Comparison of ENCODE assay signal across 1 cellular context in the genomic region with DNA sequence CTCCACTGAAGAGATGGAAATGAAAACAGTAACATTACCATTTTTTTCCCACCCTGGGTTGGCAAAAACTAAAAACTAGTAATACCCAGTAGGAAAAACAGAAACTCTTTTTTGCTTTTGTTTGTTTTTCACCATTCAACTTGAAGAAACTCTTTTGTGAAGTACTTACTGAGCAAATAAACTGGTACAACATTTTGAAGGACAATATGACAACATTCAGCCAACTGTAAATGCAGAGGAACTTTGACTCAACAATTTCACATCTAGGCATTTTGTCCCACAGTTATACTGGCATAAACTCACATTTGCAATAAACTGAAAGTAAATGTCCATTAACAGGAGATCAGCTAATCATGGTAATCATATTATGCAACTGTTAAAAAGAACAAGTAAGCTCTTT.
TF ChIP-seq lines count a peak whose summit lies in the region.

No MANE protein-coding gene starts in this region.

TF ChIP-seq in HepG2, 621 proteins besides CTCF, POLR2A, EP300 and RAD21:
- TF ChIP-seq, protein P1, sequence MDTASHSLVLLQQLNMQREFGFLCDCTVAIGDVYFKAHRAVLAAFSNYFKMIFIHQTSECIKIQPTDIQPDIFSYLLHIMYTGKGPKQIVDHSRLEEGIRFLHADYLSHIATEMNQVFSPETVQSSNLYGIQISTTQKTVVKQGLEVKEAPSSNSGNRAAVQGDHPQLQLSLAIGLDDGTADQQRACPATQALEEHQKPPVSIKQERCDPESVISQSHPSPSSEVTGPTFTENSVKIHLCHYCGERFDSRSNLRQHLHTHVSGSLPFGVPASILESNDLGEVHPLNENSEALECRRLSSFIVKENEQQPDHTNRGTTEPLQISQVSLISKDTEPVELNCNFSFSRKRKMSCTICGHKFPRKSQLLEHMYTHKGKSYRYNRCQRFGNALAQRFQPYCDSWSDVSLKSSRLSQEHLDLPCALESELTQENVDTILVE (CRISPR knock-in tag; IDR thresholded peaks at IDR 0.05) = no peak
- TF ChIP-seq TP53 (CRISPR knock-in tag; conservative IDR thresholded peaks at IDR 0.05) (no peak), SOX13 (IDR thresholded peaks at IDR 0.05) (no peak), SOX13 (CRISPR knock-in tag; conservative IDR thresholded peaks at IDR 0.05 in 1 of 2, IDR thresholded peaks at IDR 0.05 in 1 of 2) (0 out of 4 replicates have a peak, but pooled peaks of 1 of the 2 experiments have one; percentile 15), ZNF619 (CRISPR knock-in tag; IDR thresholded peaks at IDR 0.05) (no peak), FOXP1 (IDR thresholded peaks at IDR 0.05) (no peak), FOXP1 (CRISPR knock-in tag; IDR thresholded peaks at IDR 0.05) (0 out of 2 replicates have a peak, but pooled peaks have one; percentile 20), ZNF354B (CRISPR knock-in tag; IDR thresholded peaks at IDR 0.05) (no peak), HNF4A (CRISPR knock-in tag; IDR thresholded peaks at IDR 0.05) (no peak), ZNF136 (CRISPR knock-in tag; IDR thresholded peaks at IDR 0.05; ENCODE audit: low read depth) (no peak), ZNF773 (CRISPR knock-in tag; IDR thresholded peaks at IDR 0.05; ENCODE audit: borderline replicate concordance) (no peak), ZFYVE20 (CRISPR knock-in tag; IDR thresholded peaks at IDR 0.05; ENCODE audit: borderline replicate concordance, low read depth) (no peak), ZNF615 (CRISPR knock-in tag; IDR thresholded peaks at IDR 0.05; ENCODE audit: borderline replicate concordance) (no peak), ZBTB21 (CRISPR knock-in tag; IDR thresholded peaks at IDR 0.05) (no peak), ZNF407 (CRISPR knock-in tag; IDR thresholded peaks at IDR 0.05; ENCODE audit: not compliant biosample characterization) (no peak)
- TF ChIP-seq, protein P2, sequence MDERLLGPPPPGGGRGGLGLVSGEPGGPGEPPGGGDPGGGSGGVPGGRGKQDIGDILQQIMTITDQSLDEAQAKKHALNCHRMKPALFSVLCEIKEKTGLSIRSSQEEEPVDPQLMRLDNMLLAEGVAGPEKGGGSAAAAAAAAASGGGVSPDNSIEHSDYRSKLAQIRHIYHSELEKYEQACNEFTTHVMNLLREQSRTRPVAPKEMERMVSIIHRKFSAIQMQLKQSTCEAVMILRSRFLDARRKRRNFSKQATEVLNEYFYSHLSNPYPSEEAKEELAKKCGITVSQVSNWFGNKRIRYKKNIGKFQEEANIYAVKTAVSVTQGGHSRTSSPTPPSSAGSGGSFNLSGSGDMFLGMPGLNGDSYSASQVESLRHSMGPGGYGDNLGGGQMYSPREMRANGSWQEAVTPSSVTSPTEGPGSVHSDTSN (CRISPR knock-in tag; IDR thresholded peaks at IDR 0.05) = no peak
